ENCODE assay signal across 9 cellular contexts in the genomic region with DNA sequence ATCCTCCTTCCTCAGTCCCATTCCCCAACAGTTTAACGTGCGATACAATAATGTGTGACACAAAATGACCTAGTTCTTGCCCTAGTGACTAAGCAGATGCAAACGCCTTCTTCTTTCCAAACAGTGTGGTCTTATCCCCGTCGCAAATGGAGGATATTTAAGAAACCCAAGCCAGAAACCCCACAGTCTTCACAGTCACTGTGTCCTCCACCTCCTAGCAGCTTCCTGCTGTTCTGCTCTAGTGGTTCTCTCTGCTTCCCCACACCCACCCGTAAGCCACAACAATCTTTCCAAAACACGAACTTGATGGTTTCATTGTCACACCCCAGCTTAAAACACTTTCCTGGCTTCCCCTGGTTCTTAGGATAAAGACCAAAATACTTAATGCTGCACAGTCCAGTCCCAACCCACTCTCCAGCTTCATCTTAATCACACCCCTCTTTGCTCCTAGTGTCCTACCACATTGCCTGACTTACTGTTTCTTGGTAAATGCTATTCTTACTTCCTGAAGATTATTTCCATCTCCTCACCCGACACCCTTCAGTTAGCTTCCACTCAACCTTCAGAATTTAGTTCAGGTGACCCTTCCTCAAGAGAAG. TPM values are rescaled to one million over a fixed set of nuclear protein-coding genes. Genes with fewer than 3 reads are reported as not detected.
DNase-seq lines count a peak whose midpoint lies in the region; ATAC-seq, FAIRE-seq and TF ChIP-seq lines count a peak whose summit lies in the region.
"Had no signal": no experiment of that assay in that cellular context is flagged by ENCODE, and none has a peak within 500 bp of the region (broad histone marks: within the 10 kb centered on the region; RNA-seq: fewer than 3 reads in every experiment).

No MANE protein-coding gene starts in this region.

- H3K27ac Mint-ChIP-seq in H9 (peak overlapping the region; percentile 1 to 39 (median 14); a peak in 4 of 7 replicates), T-cell (peak overlapping the region; percentile 78 to 82), natural killer cell (peak overlapping the region; percentile 62 to 90)

- FAIRE-seq in GM12891 (lab: Jason Lieb, UNC) = peak; percentile 67

- no peaks in the 10 kb centered on the region for H3K27me3 Mint-ChIP-seq in H9 (ENCODE audit: low read depth)
- H3K27me3 Mint-ChIP-seq in T-cell = no peaks in the 10 kb centered on the region
- H3K27me3 Mint-ChIP-seq in natural killer cell (ENCODE audit: low read depth in 2 of 2) = no peaks in the 10 kb centered on the region

- no peak overlapping the region for H3K4me2 ChIP-seq in H9 (ENCODE audit: insufficient read depth, insufficient read length, low read length)

- POLR2A ChIA-PET in T-cell (lab: Charles Lee) = interaction anchor here (0.6 kb wide), 2 partner anchors 139 to 322 kb away, joined by 3 to 6 read pairs; no protein-coding TSS in a partner anchor

- H3K14ac ChIP-seq in H9 (ENCODE audit: insufficient read depth, low read length) = no peak overlapping the region

- in situ Hi-C loops in GM13977 (cut with MboI; ENCODE audit: low pct_unique_long_range_greater_than_20kb, low sequenced_read_pairs, unreplicated experiment) = no loop called here

- no peak overlapping the region for H3K56ac ChIP-seq in H9 (ENCODE audit: insufficient read length, low read depth, low read length)

- H3T11ph ChIP-seq in H9 (ENCODE audit: low read length) = no peak overlapping the region

- CTCF ChIA-PET in T-cell (lab: Charles Lee) = interaction anchor here in 1 of 2 donors (1.5 kb wide), 1 partner anchor 9 kb away, joined by 5 read pairs; no protein-coding TSS in a partner anchor

- H2AK5ac ChIP-seq in H9 (ENCODE audit: insufficient read length, low read length) = no peak overlapping the region

- no peaks in the 10 kb centered on the region for H3K9me3 Mint-ChIP-seq in H9
- H3K9me3 Mint-ChIP-seq in T-cell = no peaks in the 10 kb centered on the region
- H3K9me3 Mint-ChIP-seq in natural killer cell = no peaks in the 10 kb centered on the region

- H3K9me3 ChIP-seq in H9 (ENCODE audit: control insufficient read depth, low read depth, low read length) = no peaks in the 10 kb centered on the region
- H3K9me3 ChIP-seq: SJSA1 had no signal

- H2BK120ac ChIP-seq in H9 (ENCODE audit: low read depth, low read length, poor library complexity, severe bottlenecking) = no peak overlapping the region

- no peak for TF ChIP-seq POLR2A in GM12891 (IDR thresholded peaks at IDR 0.05; ENCODE audit: low read depth, low read length)

- H2BK20ac ChIP-seq in H9 (ENCODE audit: low read depth, low read length, poor library complexity, severe bottlenecking) = no peak overlapping the region

- no peaks in the 10 kb centered on the region for H3K79me1 ChIP-seq in H9 (ENCODE audit: insufficient read depth, low read depth, low read length, poor library complexity, severe bottlenecking)

- no peaks in the 10 kb centered on the region for H3K27me3 ChIP-seq in H9 (ENCODE audit: insufficient read depth, low read length)
- H3K27me3 ChIP-seq: SJSA1 had no signal

- H2AFZ ChIP-seq in H9 (ENCODE audit: low read length) = no peak overlapping the region

- H3K79me2 ChIP-seq in H9 (ENCODE audit: insufficient read depth, low read length) = no peaks in the 10 kb centered on the region

- H3K4me3 Mint-ChIP-seq in H9 = no peak overlapping the region
- H3K4me3 Mint-ChIP-seq in T-cell = peak overlapping the region in 1 of 3 donors; percentile 27
- peak overlapping the region; percentile 52 for H3K4me3 Mint-ChIP-seq in natural killer cell

- H3K18ac ChIP-seq in H9 (ENCODE audit: insufficient read length, low read depth, low read length) = no peak overlapping the region

- no peak overlapping the region for H4K91ac ChIP-seq in H9 (ENCODE audit: insufficient read length, low read depth, low read length)

- no peak overlapping the region for H2BK12ac ChIP-seq in H9 (ENCODE audit: insufficient read length, low read depth, low read length)

- DNase-seq in GM12891 (ENCODE audit: insufficient read length, low spot score) (no peak), H9 (no peak), T-cell (peak in 5 of 34 experiments; percentile 2 to 20 (median 5)), natural killer cell (no peak), ureter (ENCODE audit: low spot score) (no peak), GM13977 (ENCODE audit: low spot score) (no peak), DMS79 treated with DMSO at 0.1 percent for 48 hours (lab: John Stamatoyannopoulos, UW) (no peak), GM03348 (ENCODE audit: low spot score) (no peak)

- no peak overlapping the region for H2BK5ac ChIP-seq in H9 (ENCODE audit: insufficient read length, low read length)

- H3K4me1 Mint-ChIP-seq in H9 (peaks cover 6 to 20% of the 10 kb centered on the region in 2 experiments), T-cell (peaks cover 60 to 62% (median 62%) of the 10 kb centered on the region in 3 donors), natural killer cell (peaks cover 39 to 44% of the 10 kb centered on the region in 2 donors)

- intact Hi-C loops in natural killer cell (cut with micrococcal nuclease) = no loop called here

- WGBS in H9 (ENCODE audit: extremely low coverage, insufficient read length, low lambda C conversion rate) = no CpG with 5 or more reads among the region's 8 CpGs

- ATAC-seq in T-cell (replicated peaks in 1 of 4) = peak; percentile 37 to 72 (median 48)
- peak; percentile 50 to 86 (median 79) for ATAC-seq in natural killer cell

- no peaks in the 10 kb centered on the region for H3K23me2 ChIP-seq in H9 (ENCODE audit: insufficient read length, low read depth, low read length, poor library complexity, severe bottlenecking)

- no peaks in the 10 kb centered on the region for H3K4me1 ChIP-seq in H9 (ENCODE audit: insufficient read depth, low read length)
- H3K4me1 ChIP-seq: SJSA1 had no signal

- no peak overlapping the region for H3K23ac ChIP-seq in H9 (ENCODE audit: insufficient read length, low read depth, low read length)

- peaks cover 10 to 26% (median 23%) of the 10 kb centered on the region in 3 experiments for H3K36me3 Mint-ChIP-seq in H9 (ENCODE audit: insufficient read depth in 1 of 3, low read depth in 3 of 3)
- H3K36me3 Mint-ChIP-seq in T-cell = peaks cover 60% of the 10 kb centered on the region
- H3K36me3 Mint-ChIP-seq in natural killer cell = peaks cover 19% of the 10 kb centered on the region

- H4K20me1 ChIP-seq in H9 (ENCODE audit: control insufficient read depth, insufficient read depth, insufficient read length) = no peaks in the 10 kb centered on the region

- no peak overlapping the region for H4K5ac ChIP-seq in H9 (ENCODE audit: insufficient read length, low read depth, low read length)

- H3K27ac ChIP-seq in H9 (ENCODE audit: insufficient read length, low read depth, low read length) = no peak overlapping the region
- H3K27ac ChIP-seq: SJSA1 had no signal

- H3K4ac ChIP-seq in H9 (ENCODE audit: low read depth, low read length) = no peak overlapping the region

- no peak overlapping the region for H2BK15ac ChIP-seq in H9 (ENCODE audit: low read depth, low read length)

- H3K9ac ChIP-seq in H9 (ENCODE audit: extremely low read depth, insufficient read length, low read length) = no peak overlapping the region

- TF ChIP-seq CTCF in H9 (conservative IDR thresholded peaks at IDR 0.05) (no peak), natural killer cell (IDR thresholded peaks at IDR 0.05) (no peak), GM13977 (IDR thresholded peaks at IDR 0.05; ENCODE audit: extremely low read depth, insufficient read depth, missing control alignments) (no peak)

- H4K8ac ChIP-seq in H9 (replicated peaks; ENCODE audit: insufficient read length, low read depth, low read length) = no peak overlapping the region

TF ChIP-seq in GM12891, 5 proteins besides CTCF, POLR2A, EP300 and RAD21:
- no peak for TF ChIP-seq TAF1 (IDR thresholded peaks at IDR 0.05; ENCODE audit: low read depth, low read length)
- TF ChIP-seq POLR2AphosphoS5 (IDR thresholded peaks at IDR 0.05; ENCODE audit: low read depth, low read length) = no peak
- no peak for TF ChIP-seq PAX5 (IDR thresholded peaks at IDR 0.05; ENCODE audit: insufficient read depth, low read length, severe bottlenecking)
- no peak for TF ChIP-seq POU2F2 (IDR thresholded peaks at IDR 0.05; ENCODE audit: low read depth, low read length)
- TF ChIP-seq SPI1 (IDR thresholded peaks at IDR 0.05; ENCODE audit: low read depth, low read length) = no peak

RNA-seq across cellular contexts. Expression of gene ITM2B, which starts 32.3 kb away (rescaled TPM):
- 12.3 TPM for polyA plus RNA-seq in GM12891 (2012; ENCODE audit: low read depth, missing spikeins)
- total RNA-seq in H9 (2021) (175 and 177 TPM in 2 replicates), T-cell (100 to 1,000 TPM; 347 to 539 (median 452) TPM), natural killer cell (100 to 1,000 TPM; 305 to 387 (median 309) TPM), ureter (682 TPM)

RNA-seq across cellular contexts. Expression of gene RB1, which starts 38.2 kb away (rescaled TPM):
- 10.3 TPM for polyA plus RNA-seq in GM12891 (2012; ENCODE audit: low read depth, missing spikeins)
- total RNA-seq in H9 (2021) (19.6 and 20.5 TPM in 2 replicates), T-cell (10 to 100 TPM; 17.8 to 26.6 (median 24.0) TPM), natural killer cell (10 to 100 TPM; 25.5 to 28.3 (median 26.9) TPM), ureter (34.8 TPM)

Comparison
In these comparisons a context has a peak if more than half of its experiments do, and no peak if none do; other contexts are left out.
1. H3K27ac Mint-ChIP-seq: peak in every context shown above with its lines; median percentile 80 in T-cell; 76 in natural killer cell; 14 in H9.